Comparison of ENCODE assay signal across 8 cellular contexts in the genomic region with DNA sequence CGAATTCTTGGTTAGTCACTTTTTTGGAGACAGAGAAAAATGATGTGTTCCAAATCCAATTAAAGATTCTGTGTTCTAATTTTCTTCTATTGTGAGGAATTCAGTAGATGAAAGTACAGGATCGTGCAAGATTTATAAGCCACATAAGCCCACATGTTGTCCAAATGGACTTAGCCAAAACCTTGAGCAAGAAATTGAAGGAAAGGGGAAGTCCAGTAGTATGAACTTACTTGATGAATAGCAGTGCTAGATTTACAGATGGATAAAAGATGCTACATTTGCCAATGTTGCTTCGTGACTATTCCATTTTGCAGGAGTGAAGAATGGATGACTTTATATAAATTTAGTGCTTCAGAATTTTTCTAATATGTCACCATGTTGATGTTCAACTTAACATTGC.
"Had no signal": no experiment of that assay in that cellular context is flagged by ENCODE, and none has a peak within 500 bp of the region (broad histone marks: within the 10 kb centered on the region; RNA-seq: fewer than 3 reads in every experiment).

No MANE protein-coding gene starts in this region.

- H3K4me2 ChIP-seq: GM23338 had no signal

- ATAC-seq: GM23338 had no signal

- H3K4me3 ChIP-seq: GM23338 had no signal

- H3K27ac Mint-ChIP-seq: GM23338, H9 had no signal

- H2AFZ ChIP-seq: GM23338 had no signal

- FAIRE-seq: H1, H54, HTR-8/SVneo had no signal

- H3K9me3 Mint-ChIP-seq: GM23338, H9 had no signal

- H3K4me3 Mint-ChIP-seq: GM23338, H9 had no signal

- DNase-seq: H9, HCEC 1CT, IMR-90, KBM-7 had no signal
